In genomic region chr4:89110986-89111832, GRCh38 we compare ENCODE assay signal across 7 cellular contexts. TPM values are rescaled to one million over a fixed set of nuclear protein-coding genes. Genes with fewer than 3 reads are reported as not detected.
DNase-seq lines count a peak whose midpoint lies in the region; ATAC-seq lines count a peak whose summit lies in the region.

TIGD2 (plus strand) TSS chr4:89111533; CDS start chr4:89112975, 1,442 bp downstream.

- no peaks in the 10 kb centered on the region for H3K9me3 ChIP-seq in T-helper 17 cell (ENCODE audit: control insufficient read depth, low read length, poor library complexity, severe bottlenecking)

- DNase-seq in NCI-H146 (lab: John Stamatoyannopoulos, UW) (peak; percentile 74), T-helper 17 cell (peak; percentile 79 to 94 (median 89)), anterior cingulate cortex (lab: John Stamatoyannopoulos, UW) (peak; percentile 43 to 92 (median 81)), hepatic stellate cell (ENCODE audit: low spot score) (peak; percentile 91), renal cortical epithelial cell (ENCODE audit: low read depth) (peak; percentile 45)

- peaks cover 24% of the 10 kb centered on the region for H3K4me1 Mint-ChIP-seq in T-helper 17 cell

- ATAC-seq in GM18498 (IDR thresholded peaks at IDR 0.05; ENCODE audit: unreplicated experiment) (peak; percentile 93), HG02884 (IDR thresholded peaks at IDR 0.05; ENCODE audit: unreplicated experiment) (peak; percentile 88), T-helper 17 cell (peak; percentile 92)

- H3K27ac Mint-ChIP-seq in T-helper 17 cell = peak within 1 kb of the TSS; percentile 59

- H3K4me3 Mint-ChIP-seq in T-helper 17 cell = peak within 1 kb of the TSS; percentile 92

- peaks cover 2% of the 10 kb centered on the region for H3K36me3 Mint-ChIP-seq in T-helper 17 cell (ENCODE audit: low read depth)

- H3K27me3 Mint-ChIP-seq in T-helper 17 cell = peaks cover 19% of the 10 kb centered on the region

RNA-seq across cellular contexts. Expression of gene TIGD2, which starts in this region (rescaled TPM):
- total RNA-seq in T-helper 17 cell = 1 to 10 TPM; 3.1 to 3.2 TPM
- total RNA-seq in renal cortical epithelial cell = 4.5 and 11.1 TPM in 2 replicates

Comparison
In these comparisons a context has a peak if more than half of its experiments do, and no peak if none do; other contexts are left out.
1. Peak in every context shown above with its lines: DNase-seq and ATAC-seq.